In the genomic region with DNA sequence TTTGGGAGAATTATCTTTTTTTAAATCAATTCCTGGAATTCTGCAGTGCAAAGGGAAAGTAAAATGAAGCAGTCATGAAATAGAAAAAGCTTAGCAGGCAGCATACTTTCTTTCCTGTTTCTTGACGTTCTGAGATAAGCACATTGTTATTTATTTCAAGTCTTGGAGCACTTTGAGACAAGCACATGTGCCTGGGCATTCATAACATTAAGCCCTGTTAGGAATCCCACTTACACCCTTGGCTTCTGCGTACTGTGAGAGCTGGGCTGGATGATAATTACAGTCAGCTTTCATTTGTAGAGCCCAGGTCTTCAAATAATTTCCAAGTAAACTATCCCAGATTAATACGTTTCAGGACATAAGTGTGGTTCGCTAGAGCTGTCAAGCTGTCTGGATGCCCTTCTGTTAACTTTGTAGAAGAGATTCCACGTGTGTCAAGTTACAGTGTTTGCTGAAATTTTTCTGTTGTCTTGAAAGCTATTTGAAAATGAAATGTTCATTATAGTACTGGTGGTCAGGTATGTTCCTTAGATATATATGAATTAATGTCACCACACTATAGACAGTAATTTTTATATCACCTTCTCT, we compare ENCODE assay signal across 20 cellular contexts. TPM values are rescaled to one million over a fixed set of nuclear protein-coding genes. Genes with fewer than 3 reads are reported as not detected.
A peak's percentile ranks its signal among the peaks of the same experiment; 100 is the strongest.
DNase-seq lines count a peak whose midpoint lies in the region; ATAC-seq and TF ChIP-seq lines count a peak whose summit lies in the region.
"Had no signal": no experiment of that assay in that cellular context is flagged by ENCODE, and none has a peak within 500 bp of the region (broad histone marks: within the 10 kb centered on the region; RNA-seq: fewer than 3 reads in every experiment).

No MANE protein-coding gene starts in this region.

- no peak overlapping the region for H3K27ac Mint-ChIP-seq in CD8-positive, alpha-beta memory T cell
- H3K27ac Mint-ChIP-seq in activated CD4-positive, alpha-beta memory T cell treated with anti-CD3 and anti-CD28 coated beads, Interleukin-2, amount 10 ng/mL, durations not matched to agents 7 days and 5 days, result peak overlapping the region; percentile 30
- H3K27ac Mint-ChIP-seq: CD8-positive, alpha-beta T cell had no signal

- no peak overlapping the region for H3K4me3 Mint-ChIP-seq in CD8-positive, alpha-beta memory T cell
- no peak overlapping the region for H3K4me3 Mint-ChIP-seq in activated CD4-positive, alpha-beta memory T cell treated with anti-CD3 and anti-CD28 coated beads, Interleukin-2, amount 10 ng/mL, durations not matched to agents 7 days and 5 days
- H3K4me3 Mint-ChIP-seq: CD8-positive, alpha-beta T cell had no signal

- no peaks in the 10 kb centered on the region for H3K27me3 ChIP-seq in CD8-positive, alpha-beta memory T cell (ENCODE audit: insufficient read depth, low read length, poor library complexity, severe bottlenecking)

- peaks cover 8 to 41% (median 18%) of the 10 kb centered on the region in 3 donors for H3K36me3 Mint-ChIP-seq in CD8-positive, alpha-beta memory T cell
- H3K36me3 Mint-ChIP-seq in activated CD4-positive, alpha-beta memory T cell treated with anti-CD3 and anti-CD28 coated beads, Interleukin-2, amount 10 ng/mL, durations not matched to agents 7 days and 5 days (ENCODE audit: low read depth), result peaks cover 39% of the 10 kb centered on the region

- H3K9me3 ChIP-seq in CD8-positive, alpha-beta memory T cell (ENCODE audit: low read length), result no peaks in the 10 kb centered on the region

- no peak overlapping the region for H3K4me3 ChIP-seq in CD8-positive, alpha-beta memory T cell (ENCODE audit: low read length)
- no peak overlapping the region for H3K4me3 ChIP-seq in fibroblast of villous mesenchyme (ENCODE audit: low read depth, low read length)
- H3K4me3 ChIP-seq: GM23248 had no signal

- no peaks in the 10 kb centered on the region for H3K36me3 ChIP-seq in CD8-positive, alpha-beta memory T cell (ENCODE audit: insufficient read depth, low read length)

- H3K9me3 Mint-ChIP-seq in CD8-positive, alpha-beta memory T cell, result no peaks in the 10 kb centered on the region
- H3K9me3 Mint-ChIP-seq in activated CD4-positive, alpha-beta memory T cell treated with anti-CD3 and anti-CD28 coated beads, Interleukin-2, amount 10 ng/mL, durations not matched to agents 7 days and 5 days, result peaks cover 4% of the 10 kb centered on the region
- H3K9me3 Mint-ChIP-seq: CD8-positive, alpha-beta T cell had no signal

- no peak for ATAC-seq in HG03439 (IDR thresholded peaks at IDR 0.05; ENCODE audit: unreplicated experiment)
- ATAC-seq: CD8-positive, alpha-beta T cell; HCT116; PC-3 had no signal

- no peaks in the 10 kb centered on the region for H3K27me3 Mint-ChIP-seq in CD8-positive, alpha-beta memory T cell
- H3K27me3 Mint-ChIP-seq in activated CD4-positive, alpha-beta memory T cell treated with anti-CD3 and anti-CD28 coated beads, Interleukin-2, amount 10 ng/mL, durations not matched to agents 7 days and 5 days, result no peaks in the 10 kb centered on the region

- H3K27ac ChIP-seq in CD8-positive, alpha-beta memory T cell (ENCODE audit: low read depth, low read length), result peak overlapping the region; percentile 39
- H3K27ac ChIP-seq: 22Rv1, GM23248, RWPE1 had no signal

- CTCF ChIA-PET in CD8-positive, alpha-beta memory T cell (lab: Charles Lee), result no interaction called here
- CTCF ChIA-PET in activated CD4-positive, alpha-beta memory T cell treated with anti-CD3 and anti-CD28 coated beads, Interleukin-2, amount 10 ng/mL, durations not matched to agents 7 days and 5 days (lab: Charles Lee), result interaction anchor here (1.2 to 3.2 kb wide), 5 partner anchors 9 to 126 kb away, joined by 3 to 11 read pairs (median 4); partner anchors contain the start of gene FARS2

- H3K4me1 Mint-ChIP-seq in CD8-positive, alpha-beta memory T cell, result peaks cover 15 to 40% (median 31%) of the 10 kb centered on the region in 3 donors
- H3K4me1 Mint-ChIP-seq in activated CD4-positive, alpha-beta memory T cell treated with anti-CD3 and anti-CD28 coated beads, Interleukin-2, amount 10 ng/mL, durations not matched to agents 7 days and 5 days, result peaks cover 69% of the 10 kb centered on the region

- no peak for TF ChIP-seq CTCF in fibroblast of villous mesenchyme (IDR thresholded peaks at IDR 0.05; ENCODE audit: insufficient read depth, low read depth, low read length)

- DNase-seq in DMS 273 (lab: John Stamatoyannopoulos, UW; ENCODE audit: unreplicated experiment), result peak; percentile 54
- DNase-seq in DMS 273 treated with DMSO at 0.1 percent for 48 hours (lab: John Stamatoyannopoulos, UW), result no peak
- DNase-seq in CD8-positive, alpha-beta memory T cell, result no peak
- no peak for DNase-seq in activated CD4-positive, alpha-beta memory T cell treated with anti-CD3 and anti-CD28 coated beads, Interleukin-2, amount 10 ng/mL, durations not matched to agents 7 days and 5 days
- DNase-seq in fibroblast of villous mesenchyme (ENCODE audit: low read depth), result peak; percentile 21
- no peak for DNase-seq in activated CD4-positive, alpha-beta T cell treated with anti-CD3 and anti-CD28 coated beads for 1 hour
- no peak for DNase-seq in NCI-H1694 treated with DMSO at 0.1 percent for 48 hours (lab: John Stamatoyannopoulos, UW)
- DNase-seq: CD8-positive, alpha-beta T cell; DND-41; GM23248; KG1; NCI-H1436; NCI-H2029 treated with DMSO at 0.1 percent for 48 hours; NCI-H510A; NCI-H774; PC-3 had no signal

- POLR2A ChIA-PET in CD8-positive, alpha-beta memory T cell (lab: Charles Lee), result no interaction called here
- POLR2A ChIA-PET in activated CD4-positive, alpha-beta memory T cell treated with anti-CD3 and anti-CD28 coated beads, Interleukin-2, amount 10 ng/mL, durations not matched to agents 7 days and 5 days (lab: Charles Lee), result interaction anchor here (1.6 to 3.7 kb wide), 2 partner anchors 9 kb away, joined by 10 to 25 read pairs; partner anchors contain the start of genes FARS2 and LYRM4

- peaks cover 5% of the 10 kb centered on the region for H3K4me1 ChIP-seq in CD8-positive, alpha-beta memory T cell (ENCODE audit: insufficient read depth, low read length)

RNA-seq across cellular contexts. Expression of gene FARS2, which starts 8.9 kb away (rescaled TPM):
- 10 to 100 TPM; 24.5 to 24.9 TPM for total RNA-seq in CD8-positive, alpha-beta memory T cell
- polyA plus RNA-seq in CD8-positive, alpha-beta memory T cell, result 26.0 TPM
- total RNA-seq in activated CD4-positive, alpha-beta memory T cell treated with anti-CD3 and anti-CD28 coated beads, Interleukin-2, amount 10 ng/mL, durations not matched to agents 7 days and 5 days, result 10 to 100 TPM; 17.6 to 18.7 TPM
- total RNA-seq in fibroblast of villous mesenchyme, result 23.2 and 29.8 TPM in 2 replicates

RNA-seq across cellular contexts. Expression of gene LYRM4, which starts 9.4 kb away (rescaled TPM):
- 10 to 100 TPM; 55.1 to 58.2 TPM for total RNA-seq in CD8-positive, alpha-beta memory T cell
- polyA plus RNA-seq in CD8-positive, alpha-beta memory T cell, result 26.5 TPM
- total RNA-seq in activated CD4-positive, alpha-beta memory T cell treated with anti-CD3 and anti-CD28 coated beads, Interleukin-2, amount 10 ng/mL, durations not matched to agents 7 days and 5 days, result 10 to 100 TPM; 21.2 to 22.7 TPM
- total RNA-seq in fibroblast of villous mesenchyme, result 9.0 and 13.4 TPM in 2 replicates

Comparison
In these comparisons a context has a peak if more than half of its experiments do, and no peak if none do; other contexts are left out.
1. DNase-seq: peak in DMS 273 (single experiment) and fibroblast of villous mesenchyme (single experiment); none in DMS 273 treated with DMSO at 0.1 percent for 48 hours (single experiment), CD8-positive, alpha-beta memory T cell (0 of 5), activated CD4-positive, alpha-beta memory T cell treated with anti-CD3 and anti-CD28 coated beads, Interleukin-2, amount 10 ng/mL, durations not matched to agents 7 days and 5 days (single experiment), activated CD4-positive, alpha-beta T cell treated with anti-CD3 and anti-CD28 coated beads for 1 hour (single experiment) and NCI-H1694 treated with DMSO at 0.1 percent for 48 hours (single experiment).